17 cellular contexts compared by ENCODE assay signal in genomic region chr1:162128693-162129356, GRCh38. TPM values are rescaled to one million over a fixed set of nuclear protein-coding genes. Genes with fewer than 3 reads are reported as not detected.
DNase-seq lines count a peak whose midpoint lies in the region; ATAC-seq, FAIRE-seq and TF ChIP-seq lines count a peak whose summit lies in the region.
"Had no signal": no experiment of that assay in that cellular context is flagged by ENCODE, and none has a peak within 500 bp of the region (broad histone marks: within the 10 kb centered on the region; RNA-seq: fewer than 3 reads in every experiment).

No MANE protein-coding gene starts in this region.

- H2AFZ ChIP-seq in HCT116 (ENCODE audit: low read depth, low read length, poor library complexity, severe bottlenecking), result peak overlapping the region; percentile 36

- FAIRE-seq in D721Med (lab: Jason Lieb, UNC), result peak; percentile 29
- FAIRE-seq: GM12891 had no signal

- H3K27ac Mint-ChIP-seq in WTC11 (no peak overlapping the region; the same call in 1 of the 2 replicates), natural killer cell (no peak overlapping the region)
- H3K27ac Mint-ChIP-seq in activated CD8-positive, alpha-beta T cell treated with anti-CD3 and anti-CD28 coated beads, Interleukin-2, amount 10 ng/mL, durations not matched to agents 7 days and 5 days, result no peak overlapping the region
- H3K27ac Mint-ChIP-seq: CD14-positive monocyte; CD4-positive, alpha-beta memory T cell had no signal

- peak overlapping the region; percentile 61 for H3K4me2 ChIP-seq in HCT116 (ENCODE audit: low read length)
- H3K4me2 ChIP-seq: BLaER1 had no signal

- intact Hi-C loops in HCT116 (cut with micrococcal nuclease), result no loop called here
- intact Hi-C loops in natural killer cell (cut with micrococcal nuclease), result no loop called here
- intact Hi-C loops in testis (cut with DNase I; ENCODE audit: low total_unique reads), result no loop called here

- ATAC-seq in HCT116, result peak; percentile 88
- peak; percentile 38; the same call in 1 of the 2 replicates for ATAC-seq in WTC11
- no peak for ATAC-seq in HG02938 (IDR thresholded peaks at IDR 0.05; ENCODE audit: unreplicated experiment)
- ATAC-seq in activated CD8-positive, alpha-beta T cell treated with anti-CD3 and anti-CD28 coated beads, Interleukin-2, amount 10 ng/mL, durations not matched to agents 7 days and 5 days, result no peak
- no peak for ATAC-seq in natural killer cell

- H3K4me1 ChIP-seq in HCT116 (ENCODE audit: control insufficient read depth in 1 of 2, insufficient read depth in 2 of 2, low read length in 2 of 2) (peaks cover 28 to 37% of the 10 kb centered on the region in 2 experiments), testis (no peaks in the 10 kb centered on the region)
- H3K4me1 ChIP-seq: BLaER1 had no signal

- no peak for TF ChIP-seq RAD21 in HCT116 (IDR thresholded peaks at IDR 0.05; ENCODE audit: low read depth)

- TF ChIP-seq CTCF in D721Med (IDR thresholded peaks at IDR 0.05; ENCODE audit: insufficient read depth, missing control alignments), result no peak
- TF ChIP-seq CTCF in HCT116 (IDR thresholded peaks at IDR 0.05 in 2 of 3, conservative IDR thresholded peaks at IDR 0.05 in 1 of 3; ENCODE audit: borderline replicate concordance in 1 of 3, insufficient read depth in 1 of 3, low read depth in 2 of 3, low read length in 2 of 3), result no peak
- TF ChIP-seq CTCF in WTC11 (IDR thresholded peaks at IDR 0.05), result no peak
- TF ChIP-seq CTCF in natural killer cell (IDR thresholded peaks at IDR 0.05), result no peak
- TF ChIP-seq CTCF in testis (IDR thresholded peaks at IDR 0.05), result no peak

- TF ChIP-seq POLR2A in HCT116 (IDR thresholded peaks at IDR 0.05; ENCODE audit: borderline replicate concordance, extremely low read depth, insufficient read depth, insufficient read length) (no peak), testis (IDR thresholded peaks at IDR 0.05) (no peak)

- H3K4me3 Mint-ChIP-seq in WTC11 (no peak overlapping the region), natural killer cell (no peak overlapping the region)
- H3K4me3 Mint-ChIP-seq in activated CD8-positive, alpha-beta T cell treated with anti-CD3 and anti-CD28 coated beads, Interleukin-2, amount 10 ng/mL, durations not matched to agents 7 days and 5 days, result no peak overlapping the region
- H3K4me3 Mint-ChIP-seq: CD14-positive monocyte; CD4-positive, alpha-beta memory T cell; H9 had no signal

- POLR2A ChIA-PET in HCT116 (lab: Charles Lee) (interaction anchor here (1.0 kb wide), 1 partner anchor 16 kb away, joined by 5 read pairs; no protein-coding TSS in a partner anchor), WTC11 (lab: Charles Lee) (no interaction called here)
- POLR2A ChIA-PET in activated CD8-positive, alpha-beta T cell treated with anti-CD3 and anti-CD28 coated beads, Interleukin-2, amount 10 ng/mL, durations not matched to agents 7 days and 5 days (lab: Charles Lee), result no interaction called here

- no peak overlapping the region for H3K9ac ChIP-seq in HCT116 (ENCODE audit: low read length)
- H3K9ac ChIP-seq: BLaER1 had no signal

- no peaks in the 10 kb centered on the region for H4K20me1 ChIP-seq in HCT116 (ENCODE audit: insufficient read depth)
- H4K20me1 ChIP-seq: BLaER1 had no signal

- H3K36me3 Mint-ChIP-seq in WTC11, result no peaks in the 10 kb centered on the region; the same call in 1 of the 2 replicates
- H3K36me3 Mint-ChIP-seq in activated CD8-positive, alpha-beta T cell treated with anti-CD3 and anti-CD28 coated beads, Interleukin-2, amount 10 ng/mL, durations not matched to agents 7 days and 5 days (ENCODE audit: low read depth), result no peaks in the 10 kb centered on the region
- H3K36me3 Mint-ChIP-seq in natural killer cell, result no peaks in the 10 kb centered on the region
- H3K36me3 Mint-ChIP-seq: CD14-positive monocyte; CD4-positive, alpha-beta memory T cell had no signal

- BruUV-seq in HCT116 (replicated peaks; lab: Mats Ljungman, UMichigan), result no TSS peak

- H3K27me3 ChIP-seq in HCT116 (ENCODE audit: insufficient read depth, low read length), result no peaks in the 10 kb centered on the region
- no peaks in the 10 kb centered on the region for H3K27me3 ChIP-seq in testis
- H3K27me3 ChIP-seq: BLaER1 had no signal

- H3K4me1 Mint-ChIP-seq in WTC11, result peaks cover 10% of the 10 kb centered on the region
- no peaks in the 10 kb centered on the region for H3K4me1 Mint-ChIP-seq in activated CD8-positive, alpha-beta T cell treated with anti-CD3 and anti-CD28 coated beads, Interleukin-2, amount 10 ng/mL, durations not matched to agents 7 days and 5 days (ENCODE audit: low read depth)
- no peaks in the 10 kb centered on the region for H3K4me1 Mint-ChIP-seq in natural killer cell
- H3K4me1 Mint-ChIP-seq: CD14-positive monocyte; CD4-positive, alpha-beta memory T cell had no signal

- H3K27ac ChIP-seq in HCT116 (ENCODE audit: low read depth, low read length) (no peak overlapping the region; the same call in 1 of the 2 replicates), testis (no peak overlapping the region)
- H3K27ac ChIP-seq: BLaER1 had no signal

- H3K36me3 ChIP-seq in HCT116 (ENCODE audit: control insufficient read depth in 1 of 2, insufficient read depth in 2 of 2, low read length in 2 of 2), result no peaks in the 10 kb centered on the region
- H3K36me3 ChIP-seq in testis (ENCODE audit: low read depth, missing control alignments), result no peaks in the 10 kb centered on the region
- H3K36me3 ChIP-seq: BLaER1 had no signal

- DNase-seq in D721Med (ENCODE audit: insufficient read length, low spot score) (no peak), HCT116 (ENCODE audit: low read depth, low spot score) (no peak), WTC11 (ENCODE audit: low spot score) (no peak), kidney tubule cell (ENCODE audit: low spot score) (peak; percentile 20), natural killer cell (no peak), testis (no peak)
- no peak for DNase-seq in activated CD8-positive, alpha-beta T cell treated with anti-CD3 and anti-CD28 coated beads, Interleukin-2, amount 10 ng/mL, durations not matched to agents 7 days and 5 days
- DNase-seq: 8988T; CD4-positive, alpha-beta memory T cell; DND-41; EL; GOT3; H9 had no signal

- H3K9me3 Mint-ChIP-seq in WTC11 (peaks cover 6% of the 10 kb centered on the region), natural killer cell (no peaks in the 10 kb centered on the region)
- H3K9me3 Mint-ChIP-seq in activated CD8-positive, alpha-beta T cell treated with anti-CD3 and anti-CD28 coated beads, Interleukin-2, amount 10 ng/mL, durations not matched to agents 7 days and 5 days (ENCODE audit: insufficient read depth), result no peaks in the 10 kb centered on the region

- H3K4me3 ChIP-seq in HCT116 (replicated peaks in 1 of 2; ENCODE audit: low read depth in 1 of 2, low read length in 2 of 2) (peak overlapping the region in 1 of 2 experiments; percentile 7; a peak in 2 of 4 replicates), testis (no peak overlapping the region)
- H3K4me3 ChIP-seq: BLaER1 had no signal

- H3K27me3 Mint-ChIP-seq in WTC11 (ENCODE audit: low read depth) (no peaks in the 10 kb centered on the region), natural killer cell (ENCODE audit: low read depth in 2 of 2) (peaks cover 29 to 54% of the 10 kb centered on the region in 2 donors)
- peaks cover 15% of the 10 kb centered on the region for H3K27me3 Mint-ChIP-seq in activated CD8-positive, alpha-beta T cell treated with anti-CD3 and anti-CD28 coated beads, Interleukin-2, amount 10 ng/mL, durations not matched to agents 7 days and 5 days (ENCODE audit: low read depth)

- H3K79me2 ChIP-seq in HCT116 (ENCODE audit: insufficient read depth, low read length), result no peaks in the 10 kb centered on the region

- 87 to 91% methylated on average over 6 of the region's 6 CpGs for WGBS in testis, 2 donors

- H3K9me2 ChIP-seq in HCT116 (ENCODE audit: insufficient read depth), result no peaks in the 10 kb centered on the region

- CTCF ChIA-PET in HCT116 (lab: Charles Lee) (interaction anchor here (1.1 to 1.4 kb wide), 2 partner anchors 17 to 43 kb away, joined by 3 read pairs; no protein-coding TSS in a partner anchor), WTC11 (lab: Charles Lee) (interaction anchor here (1.2 kb wide), 1 partner anchor 10 kb away, joined by 4 read pairs; no protein-coding TSS in a partner anchor)
- CTCF ChIA-PET in activated CD8-positive, alpha-beta T cell treated with anti-CD3 and anti-CD28 coated beads, Interleukin-2, amount 10 ng/mL, durations not matched to agents 7 days and 5 days (lab: Charles Lee), result no interaction called here

- H3K9me3 ChIP-seq in HCT116 (ENCODE audit: control insufficient read depth in 1 of 2, insufficient read depth in 1 of 2, low read depth in 1 of 2, low read length in 2 of 2) (no peaks in the 10 kb centered on the region), testis (no peaks in the 10 kb centered on the region)

- RAD21 ChIA-PET in HCT116 (lab: Charles Lee; ENCODE audit: low non-redundant PET in 1 of 2, low total read pairs in 2 of 2, uncharacterized antibody in 2 of 2, unreplicated experiment in 2 of 2), result interaction anchor here in 1 of 2 experiments (0.8 kb wide), 1 partner anchor 73 kb away, joined by 3 read pairs; no protein-coding TSS in a partner anchor

TF ChIP-seq in HCT116, 20 proteins besides CTCF, POLR2A, EP300 and RAD21 (continues in another document):
- TF ChIP-seq ZNF274 (IDR thresholded peaks at IDR 0.05; ENCODE audit: low read depth, low read length) (no peak), FOSL1 (IDR thresholded peaks at IDR 0.05; ENCODE audit: low read depth) (peak; percentile 78), CBX3 (IDR thresholded peaks at IDR 0.05; ENCODE audit: low read depth) (peak; percentile 80; the same call in 1 of the 2 replicates), SP1 (IDR thresholded peaks at IDR 0.05; ENCODE audit: low read depth) (peak; percentile 44), CEBPB (IDR thresholded peaks at IDR 0.05; ENCODE audit: low read depth) (0 out of 2 replicates have a peak, but pooled peaks have one; percentile 15), TCF7L2 (IDR thresholded peaks at IDR 0.05; ENCODE audit: borderline replicate concordance, extremely low read depth, insufficient read depth, insufficient read length) (no peak)

TF ChIP-seq in WTC11, 78 proteins besides CTCF, POLR2A, EP300 and RAD21 (continues in another document):
- TF ChIP-seq ESRRA (CRISPR knock-in tag; IDR thresholded peaks at IDR 0.05; ENCODE audit: borderline replicate concordance) (no peak), FOXK1 (CRISPR knock-in tag; IDR thresholded peaks at IDR 0.05) (no peak), OVOL2 (CRISPR knock-in tag; IDR thresholded peaks at IDR 0.05; ENCODE audit: borderline replicate concordance) (no peak), GRHL2 (CRISPR knock-in tag; IDR thresholded peaks at IDR 0.05; ENCODE audit: insufficient replicate concordance, severe bottlenecking) (no peak), GTF2I (CRISPR knock-in tag; conservative IDR thresholded peaks at IDR 0.05) (no peak)

RNA-seq across cellular contexts. Expression of gene NOS1AP, which starts 59.3 kb away (rescaled TPM):
- total RNA-seq in HCT116 (2021; ENCODE audit: unreplicated experiment), result 5.3 TPM
- polyA plus RNA-seq in HCT116 (2012), result 4.7 and 4.8 TPM in 2 replicates
- 10.0 to 14.7 TPM (median 10.2 TPM) in 3 replicates for total RNA-seq in WTC11 (2021)
- not detected for total RNA-seq in activated CD8-positive, alpha-beta T cell treated with anti-CD3 and anti-CD28 coated beads, Interleukin-2, amount 10 ng/mL, durations not matched to agents 7 days and 5 days
- total RNA-seq in natural killer cell, result under 1 TPM in 2 of 3 donors, not detected in 1; 0.09 to 0.20 TPM
- 1 to 10 TPM; 4.1 to 5.1 TPM for total RNA-seq in testis
- polyA plus RNA-seq in testis (ENCODE audit: insufficient read depth, low read depth, low replicate concordance), result 2.1 TPM
- total RNA-seq: CD4-positive, alpha-beta memory T cell had no signal
- polyA plus RNA-seq: CD14-positive monocyte; CD4-positive, alpha-beta memory T cell had no signal

Comparison
In these comparisons a context has a peak if more than half of its experiments do, and no peak if none do; other contexts are left out.
1. ATAC-seq: peak in HCT116 (single experiment) and WTC11 (single experiment); none in HG02938 (single experiment), activated CD8-positive, alpha-beta T cell treated with anti-CD3 and anti-CD28 coated beads, Interleukin-2, amount 10 ng/mL, durations not matched to agents 7 days and 5 days (single experiment) and natural killer cell (0 of 3).